ENCODE assay signal across 15 cellular contexts in genomic region chr21:33386222-33386784, GRCh38. TPM values are rescaled to one million over a fixed set of nuclear protein-coding genes. Genes with fewer than 3 reads are reported as not detected.
DNase-seq lines count a peak whose midpoint lies in the region; ATAC-seq and TF ChIP-seq lines count a peak whose summit lies in the region.
"Had no signal": no experiment of that assay in that cellular context is flagged by ENCODE, and none has a peak within 500 bp of the region (broad histone marks: within the 10 kb centered on the region; RNA-seq: fewer than 3 reads in every experiment).

No MANE protein-coding gene starts in this region.

- no peak overlapping the region for H2BK12ac ChIP-seq in H9 (ENCODE audit: insufficient read length, low read depth, low read length)

- no peak overlapping the region for H4K91ac ChIP-seq in H9 (ENCODE audit: insufficient read length, low read depth, low read length)

- H3K4me2 ChIP-seq in H9 (ENCODE audit: insufficient read depth, insufficient read length, low read length) = no peak overlapping the region
- H3K4me2 ChIP-seq in hepatocyte = no peak overlapping the region
- no peak overlapping the region for H3K4me2 ChIP-seq in mammary epithelial cell (ENCODE audit: insufficient read depth, low read depth, low read length)
- H3K4me2 ChIP-seq: BLaER1 had no signal

- no peak overlapping the region for H2BK15ac ChIP-seq in H9 (ENCODE audit: low read depth, low read length)

- no peak overlapping the region for H3K23ac ChIP-seq in H9 (ENCODE audit: insufficient read length, low read depth, low read length)

- H3K4ac ChIP-seq in H9 (ENCODE audit: low read depth, low read length) = no peak overlapping the region

- in situ Hi-C loops in mammary epithelial cell (cut with MboI; ENCODE audit: low sequenced_read_pairs in 2 of 2) = no loop called here

- no peaks in the 10 kb centered on the region; a peak in 1 of 5 replicates for H3K9me3 Mint-ChIP-seq in H9
- H3K9me3 Mint-ChIP-seq: activated CD4-positive, alpha-beta memory T cell treated with anti-CD3 and anti-CD28 coated beads, Interleukin-2, amount 10 ng/mL, durations not matched to agents 7 days and 5 days; T-cell had no signal

- no peak for ATAC-seq in HG03039 (IDR thresholded peaks at IDR 0.05; ENCODE audit: unreplicated experiment)
- ATAC-seq: T-cell had no signal

- BruUV-seq in mammary epithelial cell (replicated peaks; lab: Mats Ljungman, UMichigan) = no TSS peak

- dilution Hi-C loops in mammary epithelial cell (cut with HindIII; ENCODE audit: low sequenced_read_pairs) = no loop called here

- no peak overlapping the region for H2BK5ac ChIP-seq in H9 (ENCODE audit: insufficient read length, low read length)

- no peak overlapping the region for H3K56ac ChIP-seq in H9 (ENCODE audit: insufficient read length, low read depth, low read length)

- peaks cover 2% of the 10 kb centered on the region; the same call in 1 of the 2 replicates for H3K27me3 Mint-ChIP-seq in H9 (ENCODE audit: low read depth)

- no peaks in the 10 kb centered on the region for H3K4me1 ChIP-seq in H9 (ENCODE audit: insufficient read depth, low read length)
- H3K4me1 ChIP-seq in hepatocyte (ENCODE audit: insufficient read depth) = peaks cover 4% of the 10 kb centered on the region
- peaks cover 37% of the 10 kb centered on the region for H3K4me1 ChIP-seq in mammary epithelial cell (ENCODE audit: insufficient read depth, low read length)

- H3K79me2 ChIP-seq in H9 (ENCODE audit: insufficient read depth, low read length) = no peaks in the 10 kb centered on the region
- H3K79me2 ChIP-seq in hepatocyte = no peaks in the 10 kb centered on the region
- no peaks in the 10 kb centered on the region for H3K79me2 ChIP-seq in mammary epithelial cell (ENCODE audit: insufficient read depth, low read length)

- H3K4me1 Mint-ChIP-seq in H9 = peaks cover 0 to 2% of the 10 kb centered on the region in 2 experiments; a peak in 2 of 4 replicates

- H3K36me3 ChIP-seq in WERI-Rb-1 (no peaks in the 10 kb centered on the region), hepatocyte (replicated peaks; ENCODE audit: insufficient read depth, low read depth) (no peaks in the 10 kb centered on the region), mammary epithelial cell (ENCODE audit: insufficient read depth, low read length) (no peaks in the 10 kb centered on the region)
- H3K36me3 ChIP-seq: BLaER1, vagina had no signal

- H3T11ph ChIP-seq in H9 (ENCODE audit: low read length) = no peak overlapping the region

- H3K9ac ChIP-seq in H9 (ENCODE audit: extremely low read depth, insufficient read length, low read length) (no peak overlapping the region), mammary epithelial cell (ENCODE audit: insufficient read depth, low read length) (no peak overlapping the region)
- H3K9ac ChIP-seq: BLaER1 had no signal

- no peak overlapping the region for H2BK20ac ChIP-seq in H9 (ENCODE audit: low read depth, low read length, poor library complexity, severe bottlenecking)

- H3K4me3 ChIP-seq in AG10803 (ENCODE audit: low read length) (no peak overlapping the region), WERI-Rb-1 (ENCODE audit: low read depth, low read length) (no peak overlapping the region), hepatocyte (no peak overlapping the region), mammary epithelial cell (replicated peaks in 1 of 3; ENCODE audit: insufficient read depth in 1 of 3, low read depth in 2 of 3, low read length in 3 of 3) (no peak overlapping the region)
- H3K4me3 ChIP-seq: BLaER1, vagina had no signal

- no peaks in the 10 kb centered on the region for H3K9me2 ChIP-seq in hepatocyte (replicated peaks; ENCODE audit: insufficient read depth)

- no peaks in the 10 kb centered on the region for H3K23me2 ChIP-seq in H9 (ENCODE audit: insufficient read length, low read depth, low read length, poor library complexity, severe bottlenecking)

- H3K27me3 ChIP-seq in H9 (ENCODE audit: insufficient read depth, low read length) (no peaks in the 10 kb centered on the region), WERI-Rb-1 (ENCODE audit: insufficient read depth, low read depth, severe bottlenecking) (no peaks in the 10 kb centered on the region), hepatocyte (no peaks in the 10 kb centered on the region), mammary epithelial cell (ENCODE audit: insufficient read depth, low read length) (no peaks in the 10 kb centered on the region)
- H3K27me3 ChIP-seq: BLaER1, vagina had no signal

- no peaks in the 10 kb centered on the region for H3K36me3 Mint-ChIP-seq in H9 (ENCODE audit: insufficient read depth in 1 of 3, low read depth in 3 of 3)
- H3K36me3 Mint-ChIP-seq: T-cell had no signal

- no peak overlapping the region for H2BK120ac ChIP-seq in H9 (ENCODE audit: low read depth, low read length, poor library complexity, severe bottlenecking)

- H4K5ac ChIP-seq in H9 (ENCODE audit: insufficient read length, low read depth, low read length) = no peak overlapping the region

- H4K20me1 ChIP-seq in H9 (ENCODE audit: control insufficient read depth, insufficient read depth, insufficient read length) (no peaks in the 10 kb centered on the region), hepatocyte (ENCODE audit: insufficient read depth, poor library complexity, severe bottlenecking) (no peaks in the 10 kb centered on the region), mammary epithelial cell (ENCODE audit: insufficient read depth, low read length) (no peaks in the 10 kb centered on the region)
- H4K20me1 ChIP-seq: BLaER1 had no signal

- no peak overlapping the region for H2AFZ ChIP-seq in H9 (ENCODE audit: low read length)
- H2AFZ ChIP-seq in hepatocyte = no peak overlapping the region
- H2AFZ ChIP-seq in mammary epithelial cell (ENCODE audit: low read depth, low read length) = no peak overlapping the region

- H2AK5ac ChIP-seq in H9 (ENCODE audit: insufficient read length, low read length) = no peak overlapping the region

- no peak overlapping the region for H3K14ac ChIP-seq in H9 (ENCODE audit: insufficient read depth, low read length)

- H3K4me3 Mint-ChIP-seq in H9 = no peak overlapping the region
- H3K4me3 Mint-ChIP-seq: activated CD4-positive, alpha-beta memory T cell treated with anti-CD3 and anti-CD28 coated beads, Interleukin-2, amount 10 ng/mL, durations not matched to agents 7 days and 5 days; T-cell had no signal

- DNase-seq in AG10803 (ENCODE audit: low read depth) (no peak), H9 (peak; percentile 51), WERI-Rb-1 (no peak), hepatocyte (ENCODE audit: low spot score) (no peak), mammary epithelial cell (no peak)
- DNase-seq in stimulated activated naive CD4-positive, alpha-beta T cell (lab: John Stamatoyannopoulos, UW) = no peak
- no peak for DNase-seq in stimulated activated CD4-positive, alpha-beta T cell treated with anti-CD3 and anti-CD28 coated beads, Interleukin-4, amount 100 ng/mL, for 24 hours
- DNase-seq: activated CD4-positive, alpha-beta memory T cell treated with anti-CD3 and anti-CD28 coated beads, Interleukin-2, amount 10 ng/mL, durations not matched to agents 7 days and 5 days; activated naive CD4-positive, alpha-beta T cell treated with Interleukin-2 at 50 U/mL for 16 hours; NCI-H1930; stimulated activated CD4-positive, alpha-beta T cell treated with anti-CD3 and anti-CD28 coated beads, Interleukin-12 subunit alpha, Interleukin-12 subunit beta, amount 100 ng/mL, for 4 hours; T-cell had no signal

- no peak overlapping the region; a peak in 1 of 7 replicates for H3K27ac Mint-ChIP-seq in H9
- H3K27ac Mint-ChIP-seq: activated CD4-positive, alpha-beta memory T cell treated with anti-CD3 and anti-CD28 coated beads, Interleukin-2, amount 10 ng/mL, durations not matched to agents 7 days and 5 days had no signal

- H3K79me1 ChIP-seq in H9 (ENCODE audit: insufficient read depth, low read depth, low read length, poor library complexity, severe bottlenecking) = no peaks in the 10 kb centered on the region

- H4K8ac ChIP-seq in H9 (replicated peaks; ENCODE audit: insufficient read length, low read depth, low read length) = no peak overlapping the region

- no CpG with 5 or more reads among the region's 6 CpGs for WGBS in H9 (ENCODE audit: extremely low coverage, insufficient read length, low lambda C conversion rate)
- 71% methylated on average over 6 of the region's 6 CpGs for whole genome bisulfite sequencing in hepatocyte (ENCODE audit: low lambda C conversion rate, missing lambda C conversion rate)
- WGBS in mammary epithelial cell (ENCODE audit: low coverage, missing lambda C conversion rate) = 93% methylated on average over 6 of the region's 6 CpGs

- no peak overlapping the region for H3K27ac ChIP-seq in H9 (ENCODE audit: insufficient read length, low read depth, low read length)
- no peak overlapping the region for H3K27ac ChIP-seq in WERI-Rb-1
- H3K27ac ChIP-seq in hepatocyte = no peak overlapping the region
- no peak overlapping the region for H3K27ac ChIP-seq in mammary epithelial cell (ENCODE audit: insufficient read depth, low read depth, low read length)
- H3K27ac ChIP-seq: BLaER1, vagina had no signal

- no peak overlapping the region for H3K18ac ChIP-seq in H9 (ENCODE audit: insufficient read length, low read depth, low read length)

- CTCF ChIA-PET in mammary epithelial cell (lab: Charles Lee; ENCODE audit: low non-redundant PET) = no interaction called here

- H3K9me3 ChIP-seq in H9 (ENCODE audit: control insufficient read depth, low read depth, low read length) (no peaks in the 10 kb centered on the region), WERI-Rb-1 (ENCODE audit: severe bottlenecking) (no peaks in the 10 kb centered on the region), hepatocyte (ENCODE audit: low read depth) (no peaks in the 10 kb centered on the region), mammary epithelial cell (replicated peaks; ENCODE audit: insufficient read depth, low read length) (no peaks in the 10 kb centered on the region)
- H3K9me3 ChIP-seq: BLaER1, vagina had no signal

- TF ChIP-seq CTCF in AG10803 (conservative IDR thresholded peaks at IDR 0.05; ENCODE audit: low read length) = peak; percentile 20
- TF ChIP-seq CTCF in H9 (conservative IDR thresholded peaks at IDR 0.05) = peak; percentile 71
- peak; percentile 48 for TF ChIP-seq CTCF in WERI-Rb-1 (IDR thresholded peaks at IDR 0.05; ENCODE audit: low read depth, low read length)
- TF ChIP-seq CTCF in hepatocyte (IDR thresholded peaks at IDR 0.05; ENCODE audit: poor library complexity) = peak; percentile 4
- TF ChIP-seq CTCF in mammary epithelial cell (conservative IDR thresholded peaks at IDR 0.05 in 1 of 2, IDR thresholded peaks at IDR 0.05 in 1 of 2; ENCODE audit: extremely low read depth in 1 of 2, insufficient read depth in 1 of 2, low read depth in 1 of 2, low read length in 2 of 2) = peak in 1 of 2 donors; percentile 19

- intact Hi-C loops in mammary epithelial cell (cut with micrococcal nuclease) = no loop called here

RNA-seq across cellular contexts. Expression of gene IFNGR2, which starts 16.9 kb away (rescaled TPM):
- total RNA-seq in H9 (2021) (44.1 and 46.1 TPM in 2 replicates), hepatocyte (53.4 and 66.8 TPM in 2 replicates), mammary epithelial cell (100 to 1,000 TPM in 1 of 2 donors, 10 to 100 TPM in 1; 63.3 to 104 TPM)
- polyA plus RNA-seq in hepatocyte (60.2 and 66.7 TPM in 2 replicates), mammary epithelial cell (93.1 TPM)
- 92.8 TPM for polyA minus RNA-seq in mammary epithelial cell
